20 cellular contexts compared by ENCODE assay signal in the genomic region with DNA sequence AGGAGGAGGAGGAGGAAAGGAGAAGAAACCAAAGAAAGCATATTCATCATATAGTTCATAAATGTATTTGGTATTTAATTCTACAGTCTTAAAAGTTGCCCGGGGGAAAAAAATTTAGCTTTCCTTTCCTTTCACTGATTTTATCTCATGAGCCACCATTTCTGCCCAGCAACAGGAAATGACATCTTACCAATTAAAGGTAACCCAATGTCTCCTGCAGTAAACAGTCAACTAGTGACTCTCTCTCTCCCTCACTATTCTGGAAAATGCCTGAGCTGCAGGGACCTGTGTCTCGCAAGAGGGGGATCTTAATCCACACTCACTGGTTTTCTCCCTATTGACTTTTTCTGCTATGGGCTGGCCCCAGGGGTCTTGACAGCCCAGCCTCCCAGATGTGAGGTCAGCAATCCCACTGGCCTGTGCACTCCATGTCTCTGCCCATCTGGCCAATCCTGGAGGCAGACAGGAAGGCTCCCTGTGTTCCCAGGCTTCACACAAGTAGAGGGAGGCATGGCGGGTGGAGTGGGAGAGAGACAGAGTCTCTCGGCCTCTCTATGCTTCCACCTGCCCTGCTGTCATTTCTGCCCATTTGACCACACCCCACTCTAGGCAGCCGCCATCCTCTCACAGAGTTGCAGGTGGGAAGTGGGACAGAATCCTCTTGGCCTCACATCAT.
A peak's percentile ranks its signal among the peaks of the same experiment; 100 is the strongest.
DNase-seq lines count a peak whose midpoint lies in the region; ATAC-seq, FAIRE-seq and TF ChIP-seq lines count a peak whose summit lies in the region.
"Had no signal": no experiment of that assay in that cellular context is flagged by ENCODE, and none has a peak within 500 bp of the region (broad histone marks: within the 10 kb centered on the region; RNA-seq: fewer than 3 reads in every experiment).

No MANE protein-coding gene starts in this region.

- H3K79me1 ChIP-seq in mesendoderm (ENCODE audit: low read length) = no peaks in the 10 kb centered on the region

- H3K18ac ChIP-seq in mesendoderm (ENCODE audit: low read length) = no peak overlapping the region

- no peak for FAIRE-seq in pancreas (lab: Jason Lieb, UNC)

- H3K4ac ChIP-seq in mesendoderm (ENCODE audit: low read depth, low read length) = no peak overlapping the region

- H3K9me3 ChIP-seq in psoas muscle (no peaks in the 10 kb centered on the region), pancreas (no peaks in the 10 kb centered on the region)
- H3K9me3 ChIP-seq: ascending aorta, MG63, tibial artery had no signal

- no peak overlapping the region for H2BK120ac ChIP-seq in mesendoderm (ENCODE audit: low read depth, low read length)

- H4K5ac ChIP-seq in mesendoderm (ENCODE audit: low read length) = no peak overlapping the region

- peaks cover 12% of the 10 kb centered on the region for H3K4me1 Mint-ChIP-seq in activated CD8-positive, alpha-beta memory T cell treated with anti-CD3 and anti-CD28 coated beads, Interleukin-2, amount 10 ng/mL, durations not matched to agents 7 days and 5 days
- H3K4me1 Mint-ChIP-seq in activated CD8-positive, alpha-beta T cell treated with anti-CD3 and anti-CD28 coated beads for 36 hours (ENCODE audit: low read depth) = peaks cover 11% of the 10 kb centered on the region
- H3K4me1 Mint-ChIP-seq: stimulated activated memory B cell treated with anti-CD40 and anti-IgM and Interleukin-4, amounts not matched to agents 10 μg/mL and 1 μg/mL and 100 μg/mL, for 72 hours had no signal

- intact Hi-C loops in activated CD8-positive, alpha-beta T cell treated with anti-CD3 and anti-CD28 coated beads for 36 hours (cut with micrococcal nuclease) = no loop called here
- intact Hi-C loops in psoas muscle (cut with DNase I) (no loop called here), pancreas (cut with DNase I) (no loop called here)

- H3K23ac ChIP-seq in mesendoderm (ENCODE audit: low read length) = no peak overlapping the region

- no peak for TF ChIP-seq CTCF in activated CD8-positive, alpha-beta T cell treated with anti-CD3 and anti-CD28 coated beads for 36 hours (IDR thresholded peaks at IDR 0.05)
- TF ChIP-seq CTCF in psoas muscle (IDR thresholded peaks at IDR 0.05) (no peak), pancreas (IDR thresholded peaks at IDR 0.05) (no peak)

- no peak overlapping the region for H4K8ac ChIP-seq in mesendoderm (ENCODE audit: low read depth, low read length)

- H2AK5ac ChIP-seq in mesendoderm (ENCODE audit: low read length) = no peak overlapping the region

- H3K27me3 ChIP-seq in mesendoderm (ENCODE audit: insufficient read depth, low read length, poor library complexity) (no peaks in the 10 kb centered on the region), psoas muscle (ENCODE audit: insufficient read depth in 3 of 3, low read length in 2 of 3) (peaks cover 0 to 2% (median 0%) of the 10 kb centered on the region in 3 donors), pancreas (no peaks in the 10 kb centered on the region)
- H3K27me3 ChIP-seq: ascending aorta, MG63, tibial artery had no signal

- H3K56ac ChIP-seq in mesendoderm (ENCODE audit: low read length) = no peak overlapping the region

- CTCF ChIA-PET in activated CD8-positive, alpha-beta memory T cell treated with anti-CD3 and anti-CD28 coated beads, Interleukin-2, amount 10 ng/mL, durations not matched to agents 7 days and 5 days (lab: Charles Lee) = interaction anchor here (1.0 kb wide), 1 partner anchor 17 kb away, joined by 3 read pairs; no protein-coding TSS in a partner anchor
- CTCF ChIA-PET in activated CD8-positive, alpha-beta T cell treated with anti-CD3 and anti-CD28 coated beads for 36 hours (lab: Charles Lee) = interaction anchor here (1.1 to 1.2 kb wide), 2 partner anchors 15 to 16 kb away, joined by 3 read pairs; no protein-coding TSS in a partner anchor

- peak; percentile 78 for ATAC-seq in activated CD8-positive, alpha-beta memory T cell treated with anti-CD3 and anti-CD28 coated beads, Interleukin-2, amount 10 ng/mL, durations not matched to agents 7 days and 5 days
- peak; percentile 62 for ATAC-seq in activated CD8-positive, alpha-beta T cell treated with anti-CD3 and anti-CD28 coated beads for 36 hours
- ATAC-seq in psoas muscle (no peak), pancreas (no peak)
- ATAC-seq: left colon; right cardiac atrium; stimulated activated memory B cell treated with anti-CD40 and anti-IgM and Interleukin-4, amounts not matched to agents 10 μg/mL and 1 μg/mL and 100 μg/mL, for 72 hours had no signal

- H2BK5ac ChIP-seq in mesendoderm (ENCODE audit: low read length) = no peak overlapping the region

- DNase-seq in activated CD8-positive, alpha-beta memory T cell treated with anti-CD3 and anti-CD28 coated beads, Interleukin-2, amount 10 ng/mL, durations not matched to agents 7 days and 5 days = no peak
- DNase-seq in activated CD8-positive, alpha-beta memory T cell treated with anti-CD3 and anti-CD28 coated beads, Interleukin-2, amount 50 U/mL, for 48 hours = no peak
- DNase-seq in ELR (ENCODE audit: low read depth) = peak; percentile 34
- no peak for DNase-seq in activated CD8-positive, alpha-beta T cell treated with anti-CD3 and anti-CD28 coated beads for 36 hours
- peak; percentile 42 for DNase-seq in mesendoderm
- no peak for DNase-seq in psoas muscle
- DNase-seq in RKO (ENCODE audit: low spot score) = no peak
- no peak for DNase-seq in pancreas
- DNase-seq: cerebellar nuclear complex; DMS53; effector CD4-positive, alpha-beta T cell; left colon; MG63; midbrain; NCI-H1930; right cardiac atrium had no signal

- H3K79me2 ChIP-seq in mesendoderm (ENCODE audit: control insufficient read depth, insufficient read depth, low read length) = no peaks in the 10 kb centered on the region

- H2BK15ac ChIP-seq in mesendoderm (replicated peaks; ENCODE audit: low read depth) = no peak overlapping the region

- H3K36me3 ChIP-seq in mesendoderm (ENCODE audit: control insufficient read depth, insufficient read depth, low read length) (no peaks in the 10 kb centered on the region), psoas muscle (ENCODE audit: insufficient read depth in 1 of 2, low read depth in 1 of 2) (no peaks in the 10 kb centered on the region), pancreas (no peaks in the 10 kb centered on the region)
- H3K36me3 ChIP-seq: ascending aorta, MG63, tibial artery had no signal

- H3K4me3 Mint-ChIP-seq in activated CD8-positive, alpha-beta memory T cell treated with anti-CD3 and anti-CD28 coated beads, Interleukin-2, amount 10 ng/mL, durations not matched to agents 7 days and 5 days = no peak overlapping the region
- no peak overlapping the region for H3K4me3 Mint-ChIP-seq in activated CD8-positive, alpha-beta T cell treated with anti-CD3 and anti-CD28 coated beads for 36 hours
- H3K4me3 Mint-ChIP-seq: stimulated activated memory B cell treated with anti-CD40 and anti-IgM and Interleukin-4, amounts not matched to agents 10 μg/mL and 1 μg/mL and 100 μg/mL, for 72 hours had no signal

- H3K4me2 ChIP-seq in mesendoderm (ENCODE audit: low read length) = no peak overlapping the region

- H3K36me3 Mint-ChIP-seq in activated CD8-positive, alpha-beta memory T cell treated with anti-CD3 and anti-CD28 coated beads, Interleukin-2, amount 10 ng/mL, durations not matched to agents 7 days and 5 days = no peaks in the 10 kb centered on the region
- no peaks in the 10 kb centered on the region for H3K36me3 Mint-ChIP-seq in activated CD8-positive, alpha-beta T cell treated with anti-CD3 and anti-CD28 coated beads for 36 hours (ENCODE audit: low read depth)
- H3K36me3 Mint-ChIP-seq: stimulated activated memory B cell treated with anti-CD40 and anti-IgM and Interleukin-4, amounts not matched to agents 10 μg/mL and 1 μg/mL and 100 μg/mL, for 72 hours had no signal

- H3K9ac ChIP-seq in mesendoderm (ENCODE audit: low read length) = no peak overlapping the region

- H3K9me3 Mint-ChIP-seq in activated CD8-positive, alpha-beta memory T cell treated with anti-CD3 and anti-CD28 coated beads, Interleukin-2, amount 10 ng/mL, durations not matched to agents 7 days and 5 days (ENCODE audit: low read depth) = no peaks in the 10 kb centered on the region
- H3K9me3 Mint-ChIP-seq in activated CD8-positive, alpha-beta T cell treated with anti-CD3 and anti-CD28 coated beads for 36 hours = no peaks in the 10 kb centered on the region
- H3K9me3 Mint-ChIP-seq: stimulated activated memory B cell treated with anti-CD40 and anti-IgM and Interleukin-4, amounts not matched to agents 10 μg/mL and 1 μg/mL and 100 μg/mL, for 72 hours had no signal

- H3K4me1 ChIP-seq in mesendoderm (ENCODE audit: control insufficient read depth, low read depth, low read length) (no peaks in the 10 kb centered on the region), psoas muscle (no peaks in the 10 kb centered on the region), pancreas (no peaks in the 10 kb centered on the region)

- H3K27ac ChIP-seq in mesendoderm (ENCODE audit: low read depth, low read length) (no peak overlapping the region), psoas muscle (no peak overlapping the region), pancreas (no peak overlapping the region)
- H3K27ac ChIP-seq: ascending aorta, RWPE1, tibial artery had no signal

- H3K4me3 ChIP-seq in mesendoderm (ENCODE audit: low read length) = no peak overlapping the region
- H3K4me3 ChIP-seq in psoas muscle = no peak overlapping the region
- H3K4me3 ChIP-seq in pancreas = no peak overlapping the region
- H3K4me3 ChIP-seq: ascending aorta, MG63, tibial artery had no signal

- WGBS in mesendoderm (ENCODE audit: extremely low coverage, insufficient coverage, low lambda C conversion rate) = no CpG with 5 or more reads among the region's 5 CpGs
- WGBS in psoas muscle, 3 donors = 90 to 92% (median 91%) methylated on average over 5 of the region's 5 CpGs
- WGBS in pancreas, 2 donors = 75 to 91% methylated on average over 5 of the region's 5 CpGs

- POLR2A ChIA-PET in activated CD8-positive, alpha-beta T cell treated with anti-CD3 and anti-CD28 coated beads for 36 hours (lab: Charles Lee) = no interaction called here

- peak overlapping the region; percentile 20 for H3K27ac Mint-ChIP-seq in activated CD8-positive, alpha-beta memory T cell treated with anti-CD3 and anti-CD28 coated beads, Interleukin-2, amount 10 ng/mL, durations not matched to agents 7 days and 5 days
- H3K27ac Mint-ChIP-seq in activated CD8-positive, alpha-beta T cell treated with anti-CD3 and anti-CD28 coated beads for 36 hours = no peak overlapping the region
- H3K27ac Mint-ChIP-seq: stimulated activated memory B cell treated with anti-CD40 and anti-IgM and Interleukin-4, amounts not matched to agents 10 μg/mL and 1 μg/mL and 100 μg/mL, for 72 hours had no signal

- H3K27me3 Mint-ChIP-seq in activated CD8-positive, alpha-beta memory T cell treated with anti-CD3 and anti-CD28 coated beads, Interleukin-2, amount 10 ng/mL, durations not matched to agents 7 days and 5 days = no peaks in the 10 kb centered on the region
- H3K27me3 Mint-ChIP-seq in activated CD8-positive, alpha-beta T cell treated with anti-CD3 and anti-CD28 coated beads for 36 hours = no peaks in the 10 kb centered on the region

Comparison
In these comparisons a context has a peak if more than half of its experiments do, and no peak if none do; other contexts are left out.
1. ATAC-seq: peak in activated CD8-positive, alpha-beta memory T cell treated with anti-CD3 and anti-CD28 coated beads, Interleukin-2, amount 10 ng/mL, durations not matched to agents 7 days and 5 days (single experiment) and activated CD8-positive, alpha-beta T cell treated with anti-CD3 and anti-CD28 coated beads for 36 hours (single experiment); none in psoas muscle (0 of 4) and pancreas (0 of 4).
2. DNase-seq: peak in ELR (single experiment) and mesendoderm (single experiment); none in activated CD8-positive, alpha-beta memory T cell treated with anti-CD3 and anti-CD28 coated beads, Interleukin-2, amount 10 ng/mL, durations not matched to agents 7 days and 5 days (single experiment), activated CD8-positive, alpha-beta memory T cell treated with anti-CD3 and anti-CD28 coated beads, Interleukin-2, amount 50 U/mL, for 48 hours (single experiment), activated CD8-positive, alpha-beta T cell treated with anti-CD3 and anti-CD28 coated beads for 36 hours (single experiment), psoas muscle (0 of 2), RKO (single experiment) and pancreas (0 of 6).